In the genomic region with DNA sequence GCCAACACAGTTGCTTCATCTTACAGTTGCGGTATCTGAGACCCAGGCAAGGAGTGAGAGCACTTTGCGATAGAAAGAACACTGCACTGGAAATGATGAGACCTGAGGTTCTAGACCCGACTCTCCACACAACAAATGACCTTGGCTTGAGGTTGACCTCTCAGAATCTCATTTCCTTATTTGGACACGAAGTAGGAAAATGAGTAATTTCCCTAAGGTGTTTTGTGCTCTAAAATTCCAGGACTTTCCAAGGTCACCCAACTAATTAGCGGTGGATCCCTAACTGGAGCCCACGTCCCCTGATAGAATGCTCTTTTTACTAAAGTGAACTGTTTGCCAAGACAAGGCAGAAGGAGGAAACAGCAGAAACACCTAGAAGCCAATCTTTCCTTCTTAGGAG, we compare ENCODE assay signal across 32 cellular contexts. TPM values are rescaled to one million over a fixed set of nuclear protein-coding genes. Genes with fewer than 3 reads are reported as not detected.
DNase-seq lines count a peak whose midpoint lies in the region; ATAC-seq, FAIRE-seq and TF ChIP-seq lines count a peak whose summit lies in the region.
"Had no signal": no experiment of that assay in that cellular context is flagged by ENCODE, and none has a peak within 500 bp of the region (broad histone marks: within the 10 kb centered on the region; RNA-seq: fewer than 3 reads in every experiment).

No MANE protein-coding gene starts in this region.

- H3K9me3 ChIP-seq in K562 (replicated peaks; ENCODE audit: control insufficient read depth, insufficient read depth, low read depth, low read length) (no peaks in the 10 kb centered on the region), right cardiac atrium (ENCODE audit: control insufficient read depth, low read length) (no peaks in the 10 kb centered on the region), suprapubic skin (no peaks in the 10 kb centered on the region), vagina (no peaks in the 10 kb centered on the region)
- H3K9me3 ChIP-seq: SK-N-SH, stomach had no signal

- no peak for TF ChIP-seq POLR2A in K562 (conservative IDR thresholded peaks at IDR 0.05)
- no peak for TF ChIP-seq POLR2A in suprapubic skin (IDR thresholded peaks at IDR 0.05)
- TF ChIP-seq POLR2A in vagina (IDR thresholded peaks at IDR 0.05), result no peak

- POLR2A ChIA-PET in K562 (lab: Yijun Ruan, JAX) (interaction anchor here (0.8 kb wide), 1 partner anchor 48 kb away, joined by 3 read pairs; no protein-coding TSS in a partner anchor), HEK293T (lab: Yijun Ruan, JAX) (no interaction called here)

- CTCF ChIA-PET in K562 (lab: Yijun Ruan, JAX; ENCODE audit: low intra/inter-chr PET ratio), result no interaction called here
- CTCF ChIA-PET in HEK293T (lab: Yijun Ruan, JAX), result no interaction called here

- in situ Hi-C loops in K562 (cut with MboI), result no loop called here

- H3K4me1 Mint-ChIP-seq in activated T-cell treated with anti-CD3 and anti-CD28 coated beads, Interleukin-2, amount 50 U/mL, for 24 hours (ENCODE audit: low read depth), result no peaks in the 10 kb centered on the region
- H3K4me1 Mint-ChIP-seq: central memory CD8-positive, alpha-beta T cell; immature natural killer cell; naive thymus-derived CD4-positive, alpha-beta T cell had no signal

- no peaks in the 10 kb centered on the region for H3K9me3 Mint-ChIP-seq in activated T-cell treated with anti-CD3 and anti-CD28 coated beads, Interleukin-2, amount 50 U/mL, for 24 hours
- H3K9me3 Mint-ChIP-seq: activated CD8-positive, alpha-beta T cell treated with anti-CD3 and anti-CD28 coated beads for 36 hours; central memory CD8-positive, alpha-beta T cell; immature natural killer cell; mesothelial cell of epicardium; T-helper 1 cell treated with Interleukin-12 subunit alpha and Interleukin-12 subunit beta and Interleukin-4 antibody, amounts not matched to agents 30 μg/mL and 1 μg/mL, for 36 hours; type B pancreatic cell had no signal

- H3K4me1 ChIP-seq in K562 (replicated peaks in 1 of 2; ENCODE audit: control insufficient read depth in 2 of 2, insufficient read depth in 2 of 2, low read length in 2 of 2) (peaks cover 0 to 10% of the 10 kb centered on the region in 2 experiments; a peak in 2 of 5 replicates), right cardiac atrium (ENCODE audit: control insufficient read depth, insufficient read depth, low read length) (no peaks in the 10 kb centered on the region), suprapubic skin (no peaks in the 10 kb centered on the region), vagina (no peaks in the 10 kb centered on the region)
- H3K4me1 ChIP-seq: stomach had no signal

- H3K36me3 Mint-ChIP-seq in activated T-cell treated with anti-CD3 and anti-CD28 coated beads, Interleukin-2, amount 50 U/mL, for 24 hours (ENCODE audit: low read depth), result no peaks in the 10 kb centered on the region
- H3K36me3 Mint-ChIP-seq: activated naive CD8-positive, alpha-beta T cell; immature natural killer cell; mesothelial cell of epicardium; naive thymus-derived CD4-positive, alpha-beta T cell; type B pancreatic cell had no signal

- H3K27ac Mint-ChIP-seq in activated T-cell treated with anti-CD3 and anti-CD28 coated beads, Interleukin-2, amount 50 U/mL, for 24 hours, result no peak overlapping the region
- H3K27ac Mint-ChIP-seq: activated CD8-positive, alpha-beta T cell treated with anti-CD3 and anti-CD28 coated beads for 36 hours; activated naive CD8-positive, alpha-beta T cell; immature natural killer cell; mesothelial cell of epicardium; naive thymus-derived CD4-positive, alpha-beta T cell; T-helper 1 cell treated with Interleukin-12 subunit alpha and Interleukin-12 subunit beta and Interleukin-4 antibody, amounts not matched to agents 30 μg/mL and 1 μg/mL, for 36 hours; type B pancreatic cell had no signal

- DNase-seq in RPMI7951 (ENCODE audit: low read depth) (peak; percentile 69), K562 (ENCODE audit: extremely low read depth in 1 of 4, low spot score in 3 of 4) (no peak), right cardiac atrium (no peak), suprapubic skin (ENCODE audit: low spot score in 2 of 2) (no peak), vagina (ENCODE audit: extremely low spot score in 2 of 2) (no peak), HEK293T (ENCODE audit: extremely low spot score) (no peak)
- DNase-seq in activated T-cell treated with anti-CD3 and anti-CD28 coated beads, Interleukin-2, amount 50 U/mL, for 24 hours, result no peak
- DNase-seq: activated CD8-positive, alpha-beta T cell treated with anti-CD3 and anti-CD28 coated beads for 36 hours; DND-41; dorsolateral prefrontal cortex; hippocampal formation; immature natural killer cell; KG1; naive thymus-derived CD4-positive, alpha-beta T cell; NCI-H1436 treated with DMSO at 0.1 percent for 48 hours; NCI-H2107; NCI-H446 treated with DMSO at 0.1 percent for 48 hours; NCI-H82; nucleus accumbens; SK-N-SH; stimulated activated CD4-positive, alpha-beta T cell treated with anti-CD3 and anti-CD28 coated beads, Interleukin-2, amount 100 ng/mL, for 24 hours; stomach had no signal

- no peaks in the 10 kb centered on the region for H3K79me2 ChIP-seq in K562 (ENCODE audit: control insufficient read depth, insufficient read depth, low read length)

- H3K9ac ChIP-seq in K562 (ENCODE audit: insufficient read depth in 1 of 2, low read depth in 2 of 2, low read length in 2 of 2), result no peak overlapping the region
- H3K9ac ChIP-seq: SK-N-SH had no signal

- no peak overlapping the region for H3K4me3 ChIP-seq in K562
- no peak overlapping the region for H3K4me3 ChIP-seq in right cardiac atrium (ENCODE audit: low read length)
- no peak overlapping the region for H3K4me3 ChIP-seq in suprapubic skin
- no peak overlapping the region for H3K4me3 ChIP-seq in vagina
- H3K4me3 ChIP-seq: dorsolateral prefrontal cortex, stomach had no signal

- no peaks in the 10 kb centered on the region for H3K9me1 ChIP-seq in K562 (ENCODE audit: control insufficient read depth, insufficient read depth, low read length)

- H3K36me3 ChIP-seq in K562 (ENCODE audit: control insufficient read depth, insufficient read depth, low read length) (no peaks in the 10 kb centered on the region), suprapubic skin (no peaks in the 10 kb centered on the region), vagina (no peaks in the 10 kb centered on the region)
- H3K36me3 ChIP-seq: stomach had no signal

- intact Hi-C loops in K562 (cut with micrococcal nuclease), result no loop called here
- intact Hi-C loops in right cardiac atrium (cut with DNase I), result no loop called here
- intact Hi-C loops in vagina (cut with DNase I), result no loop called here

- TF ChIP-seq EP300 in K562 (IDR thresholded peaks at IDR 0.05; ENCODE audit: low read length) (no peak), suprapubic skin (IDR thresholded peaks at IDR 0.05) (no peak)

- no peaks in the 10 kb centered on the region for H3K27me3 ChIP-seq in K562 (ENCODE audit: control insufficient read depth in 2 of 2, insufficient read depth in 2 of 2, low read length in 2 of 2)
- H3K27me3 ChIP-seq in right cardiac atrium (ENCODE audit: control insufficient read depth, insufficient read depth), result no peaks in the 10 kb centered on the region
- H3K27me3 ChIP-seq in suprapubic skin, result no peaks in the 10 kb centered on the region
- no peaks in the 10 kb centered on the region for H3K27me3 ChIP-seq in vagina
- H3K27me3 ChIP-seq: dorsolateral prefrontal cortex, stomach had no signal

- WGBS in K562 (ENCODE audit: insufficient coverage, low coverage, missing lambda C conversion rate), result 55% methylated on average over 4 of the region's 6 CpGs
- 72% methylated on average over 6 of the region's 6 CpGs for WGBS in right cardiac atrium
- 86% methylated on average over 6 of the region's 6 CpGs for WGBS in suprapubic skin

- no peak for ATAC-seq in K562
- ATAC-seq in right cardiac atrium, result no peak
- ATAC-seq: activated CD4-positive, CD25-positive, alpha-beta regulatory T cell treated with anti-CD3 and anti-CD28 coated beads, Interleukin-2, amount 50 U/mL, for 24 hours; activated CD8-positive, alpha-beta T cell treated with anti-CD3 and anti-CD28 coated beads for 36 hours; HCT116; left lobe of liver; naive thymus-derived CD4-positive, alpha-beta T cell had no signal

- no TSS peak for BruUV-seq in K562 (replicated peaks; lab: Mats Ljungman, UMichigan)

- H4K20me1 ChIP-seq in K562 (replicated peaks; ENCODE audit: control insufficient read depth, insufficient read depth, low read length), result no peaks in the 10 kb centered on the region

- TF ChIP-seq CTCF in K562 (IDR thresholded peaks at IDR 0.05 in 2 of 3, conservative IDR thresholded peaks at IDR 0.05 in 1 of 3; ENCODE audit: insufficient read depth in 2 of 3, low read depth in 1 of 3, low read length in 3 of 3) (no peak), suprapubic skin (IDR thresholded peaks at IDR 0.05) (no peak), vagina (IDR thresholded peaks at IDR 0.05) (no peak)

- no peak for FAIRE-seq in K562 (lab: Jason Lieb, UNC)
- FAIRE-seq: HTR-8/SVneo had no signal

- no peak for TF ChIP-seq RAD21 in K562 (CRISPR knock-in tag; conservative IDR thresholded peaks at IDR 0.05 in 1 of 2, IDR thresholded peaks at IDR 0.05 in 1 of 2)

- peaks cover 2% of the 10 kb centered on the region for H3K27me3 Mint-ChIP-seq in activated T-cell treated with anti-CD3 and anti-CD28 coated beads, Interleukin-2, amount 50 U/mL, for 24 hours
- H3K27me3 Mint-ChIP-seq: activated naive CD8-positive, alpha-beta T cell had no signal

- peak overlapping the region; percentile 77; the same call in 1 of the 2 replicates for H2AFZ ChIP-seq in K562 (ENCODE audit: low read depth, low read length)

- H3K4me2 ChIP-seq in K562 (ENCODE audit: insufficient read depth, low read length), result no peak overlapping the region

- no peak overlapping the region for H3K4me3 Mint-ChIP-seq in activated T-cell treated with anti-CD3 and anti-CD28 coated beads, Interleukin-2, amount 50 U/mL, for 24 hours
- H3K4me3 Mint-ChIP-seq: activated CD8-positive, alpha-beta T cell treated with anti-CD3 and anti-CD28 coated beads for 36 hours; activated naive CD8-positive, alpha-beta T cell; central memory CD8-positive, alpha-beta T cell; immature natural killer cell; mesothelial cell of epicardium; naive thymus-derived CD4-positive, alpha-beta T cell; T-helper 1 cell treated with Interleukin-12 subunit alpha and Interleukin-12 subunit beta and Interleukin-4 antibody, amounts not matched to agents 30 μg/mL and 1 μg/mL, for 36 hours; type B pancreatic cell had no signal

- H3K27ac ChIP-seq in K562 (ENCODE audit: extremely low read depth, low read depth, low read length), result no peak overlapping the region; the same call in 2 of the 3 replicates
- peak overlapping the region; percentile 73 for H3K27ac ChIP-seq in right cardiac atrium (ENCODE audit: low read length)
- H3K27ac ChIP-seq in suprapubic skin, result peak overlapping the region; percentile 78
- H3K27ac ChIP-seq in vagina, result no peak overlapping the region
- H3K27ac ChIP-seq: dorsolateral prefrontal cortex, RWPE1 had no signal

RNA-seq across cellular contexts. Expression of gene FBN1, which starts 26.7 kb away (rescaled TPM):
- total RNA-seq in RPMI7951 (2014; rRNA removed; shearing (Covaris generic)), result 194 and 208 TPM in 2 replicates
- 1.00 and 3.4 TPM in 2 replicates for total RNA-seq in K562 (2011; cell fraction: chromatin; rRNA removed; ENCODE audit: low replicate concordance)
- 0.50 and 0.79 TPM in 2 replicates for total RNA-seq in K562 (2011; cell fraction: nucleolus; rRNA removed)
- total RNA-seq in K562 (2011; cell fraction: nucleoplasm; rRNA removed), result 1.3 and 2.4 TPM in 2 replicates
- 0.41 TPM in 2 replicates for total RNA-seq in K562 (2014; rRNA removed)
- 0.89 and 1.2 TPM in 2 replicates for total RNA-seq in K562 (2014; rRNA removed; fragmentation: Illumina TruSeq; extraction: Trizol)
- total RNA-seq in K562 (2015; rRNA removed; fragmentation: Illumina TruSeq; extraction: Trizol), result 0.83 and 1.1 TPM in 2 replicates
- 0.86 and 1.0 TPM in 2 replicates for total RNA-seq in K562 (2021)
- polyA plus RNA-seq in K562 (2011; rRNA removed), result 0.31 and 0.77 TPM in 2 replicates
- polyA plus RNA-seq in K562 (2011; cell fraction: cytosol; rRNA removed), result 0.12 and 0.59 TPM in 2 replicates
- polyA plus RNA-seq in K562 (2011; cell fraction: nucleus; rRNA removed), result 0.98 and 2.2 TPM in 2 replicates
- 0.27 and 0.32 TPM in 2 replicates for polyA plus RNA-seq in K562 (2012)
- 0.48 and 0.76 TPM in 2 replicates for polyA plus RNA-seq in K562 (2014; fragmentation: Illumina TruSeq; extraction: Trizol)
- under 1 TPM; 0.15 to 0.32 TPM for polyA plus RNA-seq in K562 (2014; fragmentation: Nextera tagmentation; extraction: Ambion mirVana)
- 0.60 and 1.0 TPM in 2 replicates for polyA plus RNA-seq in K562 (2014; rRNA removed)
- polyA minus RNA-seq in K562 (2011; rRNA and poly(A)+ RNA removed), result 1.5 and 2.1 TPM in 2 replicates
- 0.18 and 0.29 TPM in 2 replicates for polyA minus RNA-seq in K562 (2011; cell fraction: cytosol; rRNA and poly(A)+ RNA removed)
- polyA minus RNA-seq in K562 (2011; cell fraction: nucleus; rRNA and poly(A)+ RNA removed), result 1.5 and 4.7 TPM in 2 replicates
- total RNA-seq in right cardiac atrium, result 100 to 1,000 TPM in 1 of 4 donors, 10 to 100 TPM in 3; 31.3 to 101 (median 64.0) TPM
- 17.9 TPM for polyA plus RNA-seq in right cardiac atrium
- total RNA-seq in suprapubic skin, result 10 to 100 TPM; 12.6 to 24.6 (median 21.0) TPM
- total RNA-seq in vagina, result 102 TPM

Comparison
In these comparisons a context has a peak if more than half of its experiments do, and no peak if none do; other contexts are left out.
1. H3K27ac ChIP-seq: peak in right cardiac atrium (single experiment) and suprapubic skin (single experiment); none in K562 (single experiment) and vagina (single experiment).